In genomic region chr6:111430605-111431378, GRCh38 we compare ENCODE assay signal across 15 cellular contexts. TPM values are rescaled to one million over a fixed set of nuclear protein-coding genes. Genes with fewer than 3 reads are reported as not detected.
DNase-seq lines count a peak whose midpoint lies in the region; TF ChIP-seq lines count a peak whose summit lies in the region.
"Had no signal": no experiment of that assay in that cellular context is flagged by ENCODE, and none has a peak within 500 bp of the region (broad histone marks: within the 10 kb centered on the region; RNA-seq: fewer than 3 reads in every experiment).

No MANE protein-coding gene starts in this region.

- POLR2A ChIA-PET in HEK293 (lab: Yijun Ruan, JAX): no interaction called here

- H3K36me3 ChIP-seq in HEK293 (ENCODE audit: control insufficient read depth in 2 of 2, insufficient read depth in 1 of 2, low read length in 2 of 2) (no peaks in the 10 kb centered on the region), rectal smooth muscle tissue (ENCODE audit: control insufficient read depth, insufficient read depth, low read length) (no peaks in the 10 kb centered on the region)
- H3K36me3 ChIP-seq: Peyer's patch had no signal

- DNase-seq in NCI-H82 (lab: John Stamatoyannopoulos, UW) (peak; percentile 53), NCI-H82 treated with DMSO at 0.1 percent for 48 hours (lab: John Stamatoyannopoulos, UW; ENCODE audit: unreplicated experiment) (no peak), fibroblast of villous mesenchyme (ENCODE audit: low read depth) (peak; percentile 28), NCI-H2029 (lab: John Stamatoyannopoulos, UW) (no peak), NCI-H345 treated with DMSO at 0.1 percent for 48 hours (lab: John Stamatoyannopoulos, UW; ENCODE audit: unreplicated experiment) (no peak), COLO829 (ENCODE audit: low spot score) (no peak)
- DNase-seq: EL, NCI-H187 treated with DMSO at 0.1 percent for 48 hours, NCI-H226, NCI-H526 treated with DMSO at 0.1 percent for 48 hours, Peyer's patch, SHP77 had no signal

- H3K27ac ChIP-seq in HEK293 (ENCODE audit: extremely low read depth, low read depth, low read length) (no peak overlapping the region), rectal smooth muscle tissue (ENCODE audit: low read depth, low read length) (peak overlapping the region; percentile 70)
- H3K27ac ChIP-seq: A549 had no signal

- H3K9me3 ChIP-seq in HEK293 (ENCODE audit: control insufficient read depth, insufficient read depth, low read depth, low read length): no peaks in the 10 kb centered on the region

- H3K4me1 ChIP-seq in HEK293 (ENCODE audit: control insufficient read depth, insufficient read depth, low read length): 0 out of 2 replicates have a peak, but pooled peaks cover 3% of the 10 kb centered on the region
- H3K4me1 ChIP-seq in rectal smooth muscle tissue (ENCODE audit: control insufficient read depth, insufficient read depth, low read length): peaks cover 24% of the 10 kb centered on the region

- H3K4me3 ChIP-seq in HEK293 (ENCODE audit: low read depth, low read length) (no peak overlapping the region), fibroblast of villous mesenchyme (ENCODE audit: low read depth, low read length) (no peak overlapping the region), rectal smooth muscle tissue (ENCODE audit: low read length) (no peak overlapping the region)
- H3K4me3 ChIP-seq: A549, Peyer's patch had no signal

- no peaks in the 10 kb centered on the region for H3K27me3 ChIP-seq in rectal smooth muscle tissue (ENCODE audit: control insufficient read depth, insufficient read depth, low read length)
- H3K27me3 ChIP-seq: Peyer's patch had no signal

- CTCF ChIA-PET in HEK293 (lab: Yijun Ruan, JAX): no interaction called here

- H3K9ac ChIP-seq in rectal smooth muscle tissue (ENCODE audit: low read length): no peak overlapping the region

- TF ChIP-seq CTCF in HEK293 (tag by site-specific recombination; IDR thresholded peaks at IDR 0.05): no peak
- TF ChIP-seq CTCF in fibroblast of villous mesenchyme (IDR thresholded peaks at IDR 0.05; ENCODE audit: insufficient read depth, low read depth, low read length): no peak

TF ChIP-seq in HEK293, 187 proteins besides CTCF, POLR2A, EP300 and RAD21:
- TF ChIP-seq KLF16 (tag by site-specific recombination; IDR thresholded peaks at IDR 0.05) (no peak), ZNF416 (tag by site-specific recombination; IDR thresholded peaks at IDR 0.05) (no peak), KLF10 (tag by site-specific recombination; IDR thresholded peaks at IDR 0.05) (peak; percentile 51), ZNF555 (tag by site-specific recombination; conservative IDR thresholded peaks at IDR 0.05) (no peak), ZNF830 (tag by site-specific recombination; IDR thresholded peaks at IDR 0.05; ENCODE audit: low read depth) (0 out of 2 replicates have a peak, but pooled peaks have one; percentile 28), ZNF549 (tag by site-specific recombination; IDR thresholded peaks at IDR 0.05) (peak; percentile 66), ZNF184 (tag by site-specific recombination; IDR thresholded peaks at IDR 0.05) (0 out of 2 replicates have a peak, but pooled peaks have one; percentile 31), ZNF350 (tag by site-specific recombination; IDR thresholded peaks at IDR 0.05) (peak; percentile 86), ZNF701 (tag by site-specific recombination; IDR thresholded peaks at IDR 0.05) (no peak), ZNF18 (tag by site-specific recombination; IDR thresholded peaks at IDR 0.05) (peak; percentile 30; the same call in 1 of the 2 replicates), ZNF654 (tag by site-specific recombination; IDR thresholded peaks at IDR 0.05; ENCODE audit: low read depth) (no peak), ZNF843 (tag by site-specific recombination; IDR thresholded peaks at IDR 0.05) (no peak), ZNF544 (tag by site-specific recombination; IDR thresholded peaks at IDR 0.05) (0 out of 2 replicates have a peak, but pooled peaks have one; percentile 14), ZBTB17 (tag by site-specific recombination; IDR thresholded peaks at IDR 0.05) (no peak), ZNF488 (tag by site-specific recombination; IDR thresholded peaks at IDR 0.05) (no peak)
TF ChIP-seq in HEK293: peak in this region for 7.

RNA-seq across cellular contexts. Expression of gene REV3L, which starts 52.2 kb away (rescaled TPM):
- 40.6 and 54.8 TPM in 2 replicates for total RNA-seq in fibroblast of villous mesenchyme

Comparison
In these comparisons a context has a peak if more than half of its experiments do, and no peak if none do; other contexts are left out.
1. DNase-seq: peak in NCI-H82 (single experiment) and fibroblast of villous mesenchyme (single experiment); none in NCI-H82 treated with DMSO at 0.1 percent for 48 hours (single experiment), NCI-H2029 (single experiment), NCI-H345 treated with DMSO at 0.1 percent for 48 hours (single experiment) and COLO829 (single experiment).